Comparison of ENCODE assay signal across 2 cellular contexts in the genomic region with DNA sequence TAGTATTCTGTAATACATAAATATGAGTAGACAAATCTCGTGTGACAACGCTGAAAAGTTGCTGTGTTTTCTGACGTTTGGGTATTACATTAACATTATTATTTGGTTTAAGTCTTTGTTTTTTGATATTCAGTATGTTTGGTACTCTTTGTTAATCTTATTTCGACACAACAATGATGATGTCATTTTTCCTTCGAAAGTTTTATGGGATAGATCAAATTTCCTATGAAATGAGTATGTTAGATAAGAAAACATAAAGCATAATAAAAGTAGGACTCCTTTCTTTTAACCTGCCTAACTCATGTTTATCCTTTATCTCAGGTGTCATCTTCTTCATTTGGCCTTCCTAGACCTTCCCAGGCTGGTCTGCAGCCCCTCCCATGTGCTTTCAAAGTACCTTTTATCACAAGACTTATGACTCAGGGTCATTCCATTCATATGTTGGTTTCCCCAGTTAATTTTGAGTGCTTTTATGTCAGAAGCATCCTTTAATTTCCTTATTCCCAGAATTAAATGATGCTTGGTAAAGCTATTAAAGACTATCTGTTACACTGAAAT.
TF ChIP-seq lines count a peak whose summit lies in the region.

No MANE protein-coding gene starts in this region.

TF ChIP-seq in IMR-90, 13 proteins besides CTCF, POLR2A, EP300 and RAD21:
- TF ChIP-seq MAZ (IDR thresholded peaks at IDR 0.05; ENCODE audit: borderline replicate concordance, low read depth, low read length) (no peak), RFX5 (IDR thresholded peaks at IDR 0.05; ENCODE audit: low read depth, low read length) (no peak), CHD1 (IDR thresholded peaks at IDR 0.05; ENCODE audit: low read depth, low read length) (no peak), NFE2L2 (IDR thresholded peaks at IDR 0.05; ENCODE audit: low read depth, low read length) (no peak), CEBPB (IDR thresholded peaks at IDR 0.05; ENCODE audit: low read depth, low read length) (peak; percentile 46; the same call in 1 of the 2 replicates), FOS (IDR thresholded peaks at IDR 0.05; ENCODE audit: low read depth, low read length) (no peak)

TF ChIP-seq in GM12878, 131 proteins besides CTCF, POLR2A, EP300 and RAD21:
- TF ChIP-seq SPI1 (IDR thresholded peaks at IDR 0.05; ENCODE audit: borderline replicate concordance, insufficient read depth, low read depth, low read length) (no peak), ATF7 (IDR thresholded peaks at IDR 0.05; ENCODE audit: low read depth) (peak; percentile 65)
TF ChIP-seq in GM12878: peak in this region for 1.
